8 cellular contexts compared by ENCODE assay signal in the genomic region with DNA sequence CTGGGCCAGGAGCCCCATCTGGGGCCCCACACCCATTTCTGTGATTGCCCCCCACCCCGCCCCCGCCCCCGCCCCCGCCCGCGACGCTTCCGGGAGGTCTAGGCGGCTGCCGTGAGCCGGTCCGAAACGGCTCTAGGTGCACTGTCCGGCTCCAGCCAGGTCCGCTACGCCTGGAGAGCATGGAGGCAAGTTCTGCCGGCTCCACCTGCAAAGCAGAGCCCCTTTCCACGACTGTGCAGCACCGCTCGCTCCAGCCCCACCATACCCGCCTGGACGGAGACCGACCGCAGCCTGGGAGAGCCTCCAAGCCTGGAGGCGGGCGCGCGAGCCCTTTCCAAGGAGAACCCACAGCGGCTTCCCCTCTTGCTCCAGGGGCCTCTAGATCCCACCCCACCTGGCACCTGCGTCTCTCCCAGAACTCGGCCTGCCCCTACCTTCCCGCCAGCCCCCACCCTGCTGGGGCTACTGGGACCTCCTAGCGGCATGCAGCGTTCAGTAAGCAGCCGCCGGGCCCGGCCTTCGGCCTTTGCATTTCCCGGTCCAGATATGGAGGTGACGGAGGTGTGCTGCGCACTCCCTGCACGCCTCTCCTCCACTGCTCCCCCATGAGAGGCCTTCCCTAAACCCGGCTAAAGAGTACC.
DNase-seq lines count a peak whose midpoint lies in the region; ATAC-seq and TF ChIP-seq lines count a peak whose summit lies in the region.

No MANE protein-coding gene starts in this region.

- intact Hi-C loops in stomach (cut with DNase I; ENCODE audit: low total_unique reads), result no loop called here

- peak overlapping the region; percentile 91 to 97 (median 94) for H3K27ac ChIP-seq in stomach

- H3K27ac Mint-ChIP-seq in T-helper 1 cell treated with Interleukin-12 subunit alpha and Interleukin-12 subunit beta and Interleukin-4 antibody, amounts not matched to agents 30 μg/mL and 1 μg/mL, for 36 hours, result peak overlapping the region; percentile 6
- H3K27ac Mint-ChIP-seq in activated naive CD4-positive, alpha-beta T cell treated with anti-CD3 and anti-CD28 coated beads, Interleukin-2, amount 50 U/mL, for 72 hours, result peak overlapping the region in 1 of 2 donors; percentile 85

- DNase-seq in T-helper 1 cell, result no peak
- no peak for DNase-seq in activated naive CD4-positive, alpha-beta T cell treated with anti-CD3 and anti-CD28 coated beads, Interleukin-2, amount 50 U/mL, for 72 hours (ENCODE audit: low spot score in 2 of 2)
- DNase-seq in stomach, result peak; percentile 56
- DNase-seq in GM19240 (ENCODE audit: insufficient read length, low spot score), result no peak
- DNase-seq in NCI-H1436 (lab: John Stamatoyannopoulos, UW), result no peak

- no peak for TF ChIP-seq POLR2A in stomach (IDR thresholded peaks at IDR 0.05)

- 6 to 17% (median 12%) methylated on average over 19 to 40 of the region's 43 CpGs for WGBS in stomach, 5 donors

- peak; percentile 47 for ATAC-seq in HG02943 (IDR thresholded peaks at IDR 0.05; ENCODE audit: low read depth, unreplicated experiment)
- ATAC-seq in activated naive CD4-positive, alpha-beta T cell treated with anti-CD3 and anti-CD28 coated beads, Interleukin-2, amount 50 U/mL, for 72 hours, result peak; percentile 13 to 23

- H3K4me1 ChIP-seq in stomach, result peaks cover 24 to 55% (median 41%) of the 10 kb centered on the region in 4 donors

- H3K4me3 ChIP-seq in iPS-18c (ENCODE audit: insufficient read depth, low read depth, low read length), result peak overlapping the region; percentile 53
- peak overlapping the region; percentile 55 to 71 (median 64) for H3K4me3 ChIP-seq in stomach

- TF ChIP-seq EP300 in stomach (IDR thresholded peaks at IDR 0.05), result no peak

- H3K27me3 ChIP-seq in stomach, result peaks cover 0 to 10% (median 0%) of the 10 kb centered on the region in 3 donors

- no peak for TF ChIP-seq CTCF in stomach (IDR thresholded peaks at IDR 0.05)

- H3K9me3 Mint-ChIP-seq in T-helper 1 cell treated with Interleukin-12 subunit alpha and Interleukin-12 subunit beta and Interleukin-4 antibody, amounts not matched to agents 30 μg/mL and 1 μg/mL, for 36 hours, result peaks cover 7% of the 10 kb centered on the region
- peaks cover 0 to 16% of the 10 kb centered on the region in 2 donors for H3K9me3 Mint-ChIP-seq in activated naive CD4-positive, alpha-beta T cell treated with anti-CD3 and anti-CD28 coated beads, Interleukin-2, amount 50 U/mL, for 72 hours

- H3K36me3 ChIP-seq in stomach, result no peaks in the 10 kb centered on the region

- no peaks in the 10 kb centered on the region for H3K27me3 Mint-ChIP-seq in T-helper 1 cell treated with Interleukin-12 subunit alpha and Interleukin-12 subunit beta and Interleukin-4 antibody, amounts not matched to agents 30 μg/mL and 1 μg/mL, for 36 hours (ENCODE audit: low read depth)

- H3K36me3 Mint-ChIP-seq in T-helper 1 cell treated with Interleukin-12 subunit alpha and Interleukin-12 subunit beta and Interleukin-4 antibody, amounts not matched to agents 30 μg/mL and 1 μg/mL, for 36 hours (ENCODE audit: low read depth), result peaks cover 18% of the 10 kb centered on the region
- peaks cover 0 to 20% of the 10 kb centered on the region in 2 donors for H3K36me3 Mint-ChIP-seq in activated naive CD4-positive, alpha-beta T cell treated with anti-CD3 and anti-CD28 coated beads, Interleukin-2, amount 50 U/mL, for 72 hours

- peaks cover 35% of the 10 kb centered on the region for H3K4me1 Mint-ChIP-seq in T-helper 1 cell treated with Interleukin-12 subunit alpha and Interleukin-12 subunit beta and Interleukin-4 antibody, amounts not matched to agents 30 μg/mL and 1 μg/mL, for 36 hours (ENCODE audit: low read depth)

- H3K9me3 ChIP-seq in iPS-18c (ENCODE audit: control insufficient read depth, insufficient read depth, low read length) (no peaks in the 10 kb centered on the region), stomach (no peaks in the 10 kb centered on the region)

- peak overlapping the region; percentile 89 for H3K4me3 Mint-ChIP-seq in T-helper 1 cell treated with Interleukin-12 subunit alpha and Interleukin-12 subunit beta and Interleukin-4 antibody, amounts not matched to agents 30 μg/mL and 1 μg/mL, for 36 hours
